8 cellular contexts compared by ENCODE assay signal in the genomic region with DNA sequence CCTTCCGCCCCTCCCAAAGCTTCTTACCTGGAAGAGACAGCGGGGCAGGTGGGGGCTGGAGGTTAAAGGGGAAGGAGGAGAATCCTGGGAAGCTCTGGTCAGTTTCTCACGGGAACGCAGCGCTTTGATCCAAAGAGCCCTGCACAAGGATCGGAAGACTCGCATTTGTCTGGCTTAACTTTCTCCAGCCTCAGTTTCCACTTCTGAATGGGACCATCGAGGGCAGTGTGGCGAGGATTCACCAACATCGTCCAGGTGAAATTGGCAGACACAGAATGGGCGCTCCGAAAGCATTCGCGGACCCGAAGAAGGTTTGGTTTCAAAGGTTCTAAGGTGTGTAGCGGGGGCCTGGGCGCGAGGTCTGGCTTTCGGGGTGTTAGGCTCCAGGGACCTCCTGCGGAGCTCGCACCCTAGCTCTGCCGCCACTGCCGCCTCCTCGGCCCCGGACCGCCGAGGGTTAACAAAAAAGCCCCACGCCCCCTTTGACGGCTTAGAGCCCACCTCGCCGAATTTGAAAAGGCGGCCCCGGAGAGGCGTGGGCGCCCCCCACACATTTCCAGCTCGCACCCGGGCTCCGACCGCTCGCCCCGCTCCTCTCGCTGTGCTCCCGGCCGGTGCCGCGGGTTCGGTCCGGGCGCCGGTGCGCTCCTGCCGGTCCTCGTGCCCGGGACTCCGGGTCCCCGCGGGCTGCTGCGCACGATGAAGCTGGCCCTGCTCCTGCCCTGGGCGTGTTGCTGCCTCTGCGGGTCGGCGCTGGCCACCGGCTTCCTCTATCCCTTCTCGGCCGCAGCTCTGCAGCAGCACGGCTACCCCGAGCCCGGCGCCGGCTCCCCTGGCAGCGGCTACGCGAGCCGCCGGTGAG. TPM values are rescaled to one million over a fixed set of nuclear protein-coding genes. Genes with fewer than 3 reads are reported as not detected.
A peak's percentile ranks its signal among the peaks of the same experiment; 100 is the strongest.
DNase-seq lines count a peak whose midpoint lies in the region; ATAC-seq, FAIRE-seq and TF ChIP-seq lines count a peak whose summit lies in the region.

A gene (plus strand): TSS at position 542 of the 862 bp plus-strand sequence. CDS start 158 bp downstream, at position 700.

- H3K27me3 ChIP-seq in bronchial epithelial cell (ENCODE audit: control insufficient read depth, insufficient read depth, low read length) = peaks cover 7% of the 10 kb centered on the region
- peaks cover 3% of the 10 kb centered on the region for H3K27me3 ChIP-seq in layer of hippocampus (ENCODE audit: control insufficient read depth, insufficient read depth, low read length)

- no peak within 1 kb of the TSS for H3K27ac Mint-ChIP-seq in stimulated activated effector memory CD8-positive, alpha-beta T cell treated with anti-CD3 and anti-CD28 coated beads, Interleukin-12 subunit alpha, Interleukin-12 subunit beta, amount 100 ng/mL, for 72 hours

- peak within 1 kb of the TSS; percentile 28 for H3K4me3 Mint-ChIP-seq in stimulated activated effector memory CD8-positive, alpha-beta T cell treated with anti-CD3 and anti-CD28 coated beads, Interleukin-12 subunit alpha, Interleukin-12 subunit beta, amount 100 ng/mL, for 72 hours

- H3K27ac ChIP-seq in layer of hippocampus (ENCODE audit: low read depth, low read length) = peak within 1 kb of the TSS; percentile 30

- FAIRE-seq in bronchial epithelial cell (lab: Jason Lieb, UNC) = no peak

- H3K36me3 ChIP-seq in bronchial epithelial cell (ENCODE audit: control insufficient read depth, insufficient read depth, low read length) = no peaks in the 10 kb centered on the region

- no peak for TF ChIP-seq CTCF in bronchial epithelial cell (IDR thresholded peaks at IDR 0.05; ENCODE audit: insufficient read depth, low read length, severe bottlenecking)

- ATAC-seq in stimulated activated effector memory CD8-positive, alpha-beta T cell treated with anti-CD3 and anti-CD28 coated beads, Interleukin-12 subunit alpha, Interleukin-12 subunit beta, amount 100 ng/mL, for 72 hours = peak; percentile 39
- ATAC-seq in HG03442 (IDR thresholded peaks at IDR 0.05; ENCODE audit: unreplicated experiment) = no peak

- peak within 1 kb of the TSS; percentile 24 for H3K4me3 ChIP-seq in bronchial epithelial cell (ENCODE audit: low read depth, low read length)

- H3K36me3 Mint-ChIP-seq in stimulated activated effector memory CD8-positive, alpha-beta T cell treated with anti-CD3 and anti-CD28 coated beads, Interleukin-12 subunit alpha, Interleukin-12 subunit beta, amount 100 ng/mL, for 72 hours = no peaks in the 10 kb centered on the region

- no peaks in the 10 kb centered on the region for H3K4me1 Mint-ChIP-seq in stimulated activated effector memory CD8-positive, alpha-beta T cell treated with anti-CD3 and anti-CD28 coated beads, Interleukin-12 subunit alpha, Interleukin-12 subunit beta, amount 100 ng/mL, for 72 hours

- H3K9me3 Mint-ChIP-seq in stimulated activated effector memory CD8-positive, alpha-beta T cell treated with anti-CD3 and anti-CD28 coated beads, Interleukin-12 subunit alpha, Interleukin-12 subunit beta, amount 100 ng/mL, for 72 hours = no peaks in the 10 kb centered on the region

- DNase-seq in COLO668 (lab: John Stamatoyannopoulos, UW; ENCODE audit: unreplicated experiment) (peak; percentile 22), MV-4-11 (lab: John Stamatoyannopoulos, UW) (peak; percentile 6), bronchial epithelial cell (ENCODE audit: low read depth) (no peak), A172 (ENCODE audit: low spot score) (no peak), NCI-H82 treated with DMSO at 0.1 percent for 48 hours (lab: John Stamatoyannopoulos, UW; ENCODE audit: unreplicated experiment) (no peak)
- DNase-seq in stimulated activated effector memory CD8-positive, alpha-beta T cell treated with anti-CD3 and anti-CD28 coated beads, Interleukin-12 subunit alpha, Interleukin-12 subunit beta, amount 100 ng/mL, for 72 hours (ENCODE audit: low spot score in 2 of 2) = peak in 1 of 2 donors; percentile 51

RNA-seq across cellular contexts. Expression of the gene that starts here (rescaled TPM):
- total RNA-seq in bronchial epithelial cell = not detected in 2 replicates
- total RNA-seq in A172 (2014; rRNA removed; shearing (Covaris generic)) = not detected in 2 replicates

Comparison
In these comparisons a context has a peak if more than half of its experiments do, and no peak if none do; other contexts are left out.
1. DNase-seq: peak in COLO668 (single experiment) and MV-4-11 (single experiment); none in bronchial epithelial cell (single experiment), A172 (single experiment) and NCI-H82 treated with DMSO at 0.1 percent for 48 hours (single experiment).